In genomic region chr1:210262167-210262896, GRCh38 we compare ENCODE assay signal across 2 cellular contexts.
TF ChIP-seq lines count a peak whose summit lies in the region.

No MANE protein-coding gene starts in this region.

TF ChIP-seq in IMR-90, 13 proteins besides CTCF, POLR2A, EP300 and RAD21:
- TF ChIP-seq ELK1 (IDR thresholded peaks at IDR 0.05; ENCODE audit: borderline replicate concordance, low read depth, low read length) (no peak), SMC3 (IDR thresholded peaks at IDR 0.05; ENCODE audit: low read depth, low read length) (no peak), USF2 (IDR thresholded peaks at IDR 0.05; ENCODE audit: low read depth, low read length) (no peak)

TF ChIP-seq in H1, 55 proteins besides CTCF, POLR2A, EP300 and RAD21:
- TF ChIP-seq JUN (IDR thresholded peaks at IDR 0.05; ENCODE audit: low read depth, low read length), result no peak
